In the genomic region with DNA sequence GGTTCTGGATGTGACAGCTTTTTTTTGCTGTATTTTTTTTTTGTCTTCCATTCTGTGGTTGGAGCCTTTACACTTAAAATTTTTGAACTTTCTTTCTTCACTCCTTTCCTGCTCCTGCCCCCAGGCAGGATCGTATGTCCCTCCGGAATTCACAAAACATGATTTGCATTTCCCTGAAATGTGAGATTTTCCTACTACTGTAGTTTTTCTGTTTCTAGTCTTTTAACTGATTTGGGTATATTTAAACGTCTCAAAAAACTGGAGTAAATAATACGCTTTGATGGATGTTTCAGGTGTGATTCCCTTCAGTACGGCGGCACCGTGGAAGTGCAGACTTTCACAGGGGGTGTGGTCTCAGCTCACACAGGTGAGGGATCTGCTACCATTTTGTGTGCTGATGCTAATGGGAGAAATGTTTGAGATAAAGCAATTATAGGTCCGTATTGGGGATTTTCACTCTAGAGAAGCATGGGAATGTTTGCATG, we compare ENCODE assay signal across 8 cellular contexts. TPM values are rescaled to one million over a fixed set of nuclear protein-coding genes. Genes with fewer than 3 reads are reported as not detected.
DNase-seq lines count a peak whose midpoint lies in the region; ATAC-seq and TF ChIP-seq lines count a peak whose summit lies in the region.

No MANE protein-coding gene starts in this region.

- H3K4me1 Mint-ChIP-seq in natural killer cell = peaks cover 31 to 40% of the 10 kb centered on the region in 2 donors

- H2AFZ ChIP-seq in Loucy (ENCODE audit: low read length) = no peak overlapping the region

- peak overlapping the region; percentile 100 for H3K9ac ChIP-seq in Loucy (ENCODE audit: low read depth, low read length, poor library complexity, severe bottlenecking)

- peak overlapping the region; percentile 94 for H3K4me3 Mint-ChIP-seq in natural killer cell

- peaks cover 28% of the 10 kb centered on the region for H4K20me1 ChIP-seq in Loucy (ENCODE audit: insufficient read depth, low read length, poor library complexity, severe bottlenecking)

- H3K4me3 ChIP-seq in BJ (ENCODE audit: low read depth, low read length) = peak overlapping the region; percentile 91
- H3K4me3 ChIP-seq in Loucy (ENCODE audit: low read length, poor library complexity, severe bottlenecking) = peak overlapping the region; percentile 93
- peak overlapping the region; percentile 76 to 100 (median 96) for H3K4me3 ChIP-seq in dorsolateral prefrontal cortex

- intact Hi-C loops in dorsolateral prefrontal cortex (cut with DNase I) = loop anchor here (2.0 to 10.0 kb wide), 6 partner anchors 47 to 635 kb away; partner anchors contain the start of genes ALDOA (in 1 of the 2), BCL7C (in 1 of the 2), CFAP119 (in 1 of the 2) and CTF1 (in 1 of the 2)
- intact Hi-C loops in natural killer cell (cut with micrococcal nuclease) = loop anchor here (5.0 to 10.0 kb wide), 3 partner anchors 48 to 223 kb away; partner anchors contain the start of genes FBXL19 and PHKG2

- H3K36me3 ChIP-seq in BJ (ENCODE audit: control insufficient read depth, insufficient read depth, low read length) (peaks cover 21% of the 10 kb centered on the region), Loucy (ENCODE audit: insufficient read depth, low read length) (peaks cover 35% of the 10 kb centered on the region)

- POLR2A ChIA-PET in BJ (lab: Charles Lee) = interaction anchor here (0.6 kb wide), 1 partner anchor 9 kb away, joined by 3 read pairs; no protein-coding TSS in a partner anchor

- peaks cover 4% of the 10 kb centered on the region for H3F3A ChIP-seq in Loucy (ENCODE audit: low read depth)

- no peaks in the 10 kb centered on the region for H3K36me3 Mint-ChIP-seq in natural killer cell

- peak overlapping the region in 51 of 59 donors; percentile 9 to 100 (median 100) for H3K27ac ChIP-seq in dorsolateral prefrontal cortex

- no peaks in the 10 kb centered on the region for H3K9me3 Mint-ChIP-seq in natural killer cell

- no peaks in the 10 kb centered on the region for H3K27me3 ChIP-seq in BJ (ENCODE audit: control insufficient read depth, insufficient read depth, low read length)
- peaks cover 4% of the 10 kb centered on the region for H3K27me3 ChIP-seq in Loucy (ENCODE audit: insufficient read depth, low read length, poor library complexity, severe bottlenecking)
- H3K27me3 ChIP-seq in dorsolateral prefrontal cortex = no peaks in the 10 kb centered on the region

- H3K27ac Mint-ChIP-seq in natural killer cell = peak overlapping the region; percentile 98 to 100

- H3K27me3 Mint-ChIP-seq in natural killer cell (ENCODE audit: low read depth in 2 of 2) = no peaks in the 10 kb centered on the region

- ATAC-seq in natural killer cell = no peak

- H3K9me2 ChIP-seq in Loucy (replicated peaks; ENCODE audit: low read depth, low read length) = no peaks in the 10 kb centered on the region

- DNase-seq in BJ (ENCODE audit: low read depth) = no peak
- no peak for DNase-seq in dorsolateral prefrontal cortex
- no peak for DNase-seq in natural killer cell
- DNase-seq in SIG-M5 treated with dmso at 0.1 percent for 504 hours (lab: John Stamatoyannopoulos, UW; ENCODE audit: unreplicated experiment) = no peak
- no peak for DNase-seq in GM20000 (ENCODE audit: low spot score)
- no peak for DNase-seq in middle frontal gyrus (ENCODE audit: extremely low spot score, low spot score)
- no peak for DNase-seq in NCI-H2171 (lab: John Stamatoyannopoulos, UW)

- peaks cover 28% of the 10 kb centered on the region for H3K4me1 ChIP-seq in Loucy (ENCODE audit: insufficient read depth, low read length, poor library complexity, severe bottlenecking)

- TF ChIP-seq CTCF in BJ (IDR thresholded peaks at IDR 0.05; ENCODE audit: insufficient read depth, low read depth, low read length) = no peak
- no peak for TF ChIP-seq CTCF in Loucy (conservative IDR thresholded peaks at IDR 0.05; ENCODE audit: low read length)
- no peak for TF ChIP-seq CTCF in dorsolateral prefrontal cortex (IDR thresholded peaks at IDR 0.05 in 54 of 56, conservative IDR thresholded peaks at IDR 0.05 in 2 of 56; ENCODE audit: low read depth in 1 of 56, partially characterized antibody in 56 of 56)
- no peak for TF ChIP-seq CTCF in natural killer cell (IDR thresholded peaks at IDR 0.05)
- TF ChIP-seq CTCF in GM20000 (IDR thresholded peaks at IDR 0.05; ENCODE audit: extremely low read depth, missing control alignments) = no peak

- H3K4me2 ChIP-seq in Loucy (ENCODE audit: low read depth, low read length, poor library complexity, severe bottlenecking) = peak overlapping the region; percentile 98

- H3K79me2 ChIP-seq in Loucy (ENCODE audit: insufficient read depth, low read length) = peaks cover 49% of the 10 kb centered on the region

- H3K9me3 ChIP-seq in Loucy (ENCODE audit: insufficient read depth, low read depth, low read length) = no peaks in the 10 kb centered on the region

- CTCF ChIA-PET in BJ (lab: Yijun Ruan, JAX) = interaction anchor here (0.7 kb wide), 1 partner anchor 47 kb away, joined by 3 read pairs; no protein-coding TSS in a partner anchor

RNA-seq across cellular contexts. Expression of gene SRCAP, which starts 0.7 kb away (rescaled TPM):
- polyA plus RNA-seq in BJ (2011; rRNA removed) = 3.2 and 4.4 TPM in 2 replicates
- polyA minus RNA-seq in BJ (2011; rRNA and poly(A)+ RNA removed) = 11.4 and 23.2 TPM in 2 replicates
- total RNA-seq in dorsolateral prefrontal cortex (10 to 100 TPM; 46.5 to 90.4 (median 65.6) TPM), natural killer cell (10 to 100 TPM; 78.8 to 99.0 (median 89.3) TPM)

RNA-seq across cellular contexts. Expression of gene FBRS, which starts 41.4 kb away (rescaled TPM):
- polyA plus RNA-seq in BJ (2011; rRNA removed) = 7.8 and 9.4 TPM in 2 replicates
- 14.9 and 15.3 TPM in 2 replicates for polyA minus RNA-seq in BJ (2011; rRNA and poly(A)+ RNA removed)
- total RNA-seq in dorsolateral prefrontal cortex = 10 to 100 TPM; 39.8 to 86.3 (median 56.3) TPM
- total RNA-seq in natural killer cell = 100 to 1,000 TPM; 158 to 182 (median 172) TPM

RNA-seq across cellular contexts. Expression of gene PHKG2, which starts 48.6 kb away (rescaled TPM):
- polyA plus RNA-seq in BJ (2011; rRNA removed) = 24.9 and 32.4 TPM in 2 replicates
- polyA minus RNA-seq in BJ (2011; rRNA and poly(A)+ RNA removed) = 12.2 and 20.6 TPM in 2 replicates
- total RNA-seq in dorsolateral prefrontal cortex = 10 to 100 TPM; 25.1 to 55.2 (median 38.8) TPM
- 10 to 100 TPM; 50.5 to 86.1 (median 64.8) TPM for total RNA-seq in natural killer cell

RNA-seq across cellular contexts. Expression of gene PRR14, which starts 48.9 kb away (rescaled TPM):
- 5.2 TPM in 2 replicates for polyA plus RNA-seq in BJ (2011; rRNA removed)
- 2.9 and 3.8 TPM in 2 replicates for polyA minus RNA-seq in BJ (2011; rRNA and poly(A)+ RNA removed)
- total RNA-seq in dorsolateral prefrontal cortex (10 to 100 TPM; 23.4 to 64.9 (median 40.0) TPM), natural killer cell (100 to 1,000 TPM in 2 of 3 donors, 10 to 100 TPM in 1; 81.0 to 110 (median 101) TPM)
